Comparison of ENCODE assay signal across 29 cellular contexts in genomic region chr7:139959718-139960117, GRCh38.
"Had no signal": no experiment of that assay in that cellular context is flagged by ENCODE, and none has a peak within 500 bp of the region (broad histone marks: within the 10 kb centered on the region; RNA-seq: fewer than 3 reads in every experiment).

No MANE protein-coding gene starts in this region.

- H3K4me1 Mint-ChIP-seq: activated CD4-positive, alpha-beta T cell treated with anti-CD3 and anti-CD28 coated beads for 36 hours; activated CD4-positive, alpha-beta T cell treated with anti-CD3 and anti-CD28 coated beads, Interleukin-2, amount 10 ng/mL, durations not matched to agents 24 days and 14 days; activated CD8-positive, alpha-beta memory T cell treated with anti-CD3 and anti-CD28 coated beads, Interleukin-2, amount 10 ng/mL, durations not matched to agents 7 days and 5 days; activated naive CD4-positive, alpha-beta T cell treated with anti-CD3 and anti-CD28 coated beads, Interleukin-2, amount 50 U/mL, for 24 hours had no signal

- H3K4me3 ChIP-seq: adrenal gland, body of pancreas, colonic mucosa, esophagus squamous epithelium, gastroesophageal sphincter had no signal

- H3K9me3 ChIP-seq: adrenal gland, body of pancreas, colonic mucosa, esophagus squamous epithelium, gastroesophageal sphincter had no signal

- ATAC-seq: activated CD4-positive, alpha-beta T cell treated with anti-CD3 and anti-CD28 coated beads for 36 hours; activated CD8-positive, alpha-beta memory T cell treated with anti-CD3 and anti-CD28 coated beads, Interleukin-2, amount 10 ng/mL, durations not matched to agents 7 days and 5 days; activated CD8-positive, alpha-beta T cell treated with anti-CD3 and anti-CD28 coated beads, Interleukin-2, amount 10 ng/mL, durations not matched to agents 7 days and 5 days; activated naive CD8-positive, alpha-beta T cell treated with anti-CD3 and anti-CD28 coated beads, Interleukin-2, amount 50 U/mL, for 24 hours; body of pancreas; gastroesophageal sphincter had no signal

- H3K4me1 ChIP-seq: adrenal gland, body of pancreas, colonic mucosa, esophagus squamous epithelium, gastroesophageal sphincter had no signal

- H3K27ac ChIP-seq: adrenal gland, body of pancreas, colonic mucosa, epithelial cell of prostate, esophagus squamous epithelium, gastroesophageal sphincter had no signal

- H3K9me3 Mint-ChIP-seq: activated CD4-positive, alpha-beta memory T cell treated with anti-CD3 and anti-CD28 coated beads for 36 hours; activated CD4-positive, alpha-beta T cell treated with anti-CD3 and anti-CD28 coated beads, Interleukin-2, amount 10 ng/mL, durations not matched to agents 24 days and 14 days; activated naive CD4-positive, alpha-beta T cell treated with anti-CD3 and anti-CD28 coated beads for 36 hours; activated naive CD4-positive, alpha-beta T cell treated with anti-CD3 and anti-CD28 coated beads, Interleukin-2, amount 50 U/mL, for 24 hours; activated naive CD8-positive, alpha-beta T cell treated with anti-CD3 and anti-CD28 coated beads for 36 hours; activated naive CD8-positive, alpha-beta T cell treated with anti-CD3 and anti-CD28 coated beads, Interleukin-2, amount 50 U/mL, for 24 hours; activated T-helper 1 cell treated with anti-CD3 and anti-CD28 coated beads, Interleukin-12 subunit alpha, Interleukin-12 subunit beta, Interleukin-2, Interleukin-4 antibody, amounts not matched to agents 30 ng/mL and 10 ng/mL and 1 ng/mL, durations not matched to agents 14 hours and 24 hours and 36 hours; activated T-helper 2 cell treated with anti-CD3 and anti-CD28 coated beads, Interferon-gamma antibody, Interleukin-2, Interleukin-4, amounts not matched to agents 10 μg/mL and 5 μg/mL and 100 μg/mL, durations not matched to agents 14 hours and 24 hours and 36 hours had no signal

- H3K36me3 Mint-ChIP-seq: activated CD4-positive, alpha-beta memory T cell treated with anti-CD3 and anti-CD28 coated beads for 36 hours; activated CD8-positive, alpha-beta memory T cell treated with anti-CD3 and anti-CD28 coated beads, Interleukin-2, amount 10 ng/mL, durations not matched to agents 7 days and 5 days; activated naive CD4-positive, alpha-beta T cell treated with anti-CD3 and anti-CD28 coated beads, Interleukin-2, amount 50 U/mL, for 24 hours; activated naive CD8-positive, alpha-beta T cell treated with anti-CD3 and anti-CD28 coated beads for 36 hours had no signal

- H3K27me3 Mint-ChIP-seq: activated CD4-positive, alpha-beta memory T cell treated with anti-CD3 and anti-CD28 coated beads for 36 hours; activated CD4-positive, alpha-beta T cell treated with anti-CD3 and anti-CD28 coated beads for 36 hours; activated naive CD4-positive, alpha-beta T cell treated with anti-CD3 and anti-CD28 coated beads, Interleukin-2, amount 50 U/mL, for 24 hours; activated naive CD8-positive, alpha-beta T cell treated with anti-CD3 and anti-CD28 coated beads for 36 hours; activated naive CD8-positive, alpha-beta T cell treated with anti-CD3 and anti-CD28 coated beads, Interleukin-2, amount 50 U/mL, for 24 hours had no signal

- H3K27ac Mint-ChIP-seq: activated CD4-positive, alpha-beta memory T cell treated with anti-CD3 and anti-CD28 coated beads for 36 hours; activated CD4-positive, alpha-beta T cell treated with anti-CD3 and anti-CD28 coated beads for 36 hours; activated CD4-positive, alpha-beta T cell treated with anti-CD3 and anti-CD28 coated beads, Interleukin-2, amount 10 ng/mL, durations not matched to agents 24 days and 14 days; activated CD8-positive, alpha-beta memory T cell treated with anti-CD3 and anti-CD28 coated beads, Interleukin-2, amount 10 ng/mL, durations not matched to agents 7 days and 5 days; activated CD8-positive, alpha-beta T cell treated with anti-CD3 and anti-CD28 coated beads, Interleukin-2, amount 10 ng/mL, durations not matched to agents 7 days and 5 days; activated naive CD4-positive, alpha-beta T cell treated with anti-CD3 and anti-CD28 coated beads for 36 hours; activated naive CD4-positive, alpha-beta T cell treated with anti-CD3 and anti-CD28 coated beads, Interleukin-2, amount 50 U/mL, for 24 hours; activated naive CD8-positive, alpha-beta T cell treated with anti-CD3 and anti-CD28 coated beads for 36 hours; activated naive CD8-positive, alpha-beta T cell treated with anti-CD3 and anti-CD28 coated beads, Interleukin-2, amount 50 U/mL, for 24 hours; activated T-helper 1 cell treated with anti-CD3 and anti-CD28 coated beads, Interleukin-12 subunit alpha, Interleukin-12 subunit beta, Interleukin-2, Interleukin-4 antibody, amounts not matched to agents 30 ng/mL and 10 ng/mL and 1 ng/mL, durations not matched to agents 14 hours and 24 hours and 36 hours; activated T-helper 2 cell treated with anti-CD3 and anti-CD28 coated beads, Interferon-gamma antibody, Interleukin-2, Interleukin-4, amounts not matched to agents 10 μg/mL and 5 μg/mL and 100 μg/mL, durations not matched to agents 14 hours and 24 hours and 36 hours had no signal

- H3K4me3 Mint-ChIP-seq: activated CD4-positive, alpha-beta memory T cell treated with anti-CD3 and anti-CD28 coated beads for 36 hours; activated CD4-positive, alpha-beta T cell treated with anti-CD3 and anti-CD28 coated beads for 36 hours; activated CD4-positive, alpha-beta T cell treated with anti-CD3 and anti-CD28 coated beads, Interleukin-2, amount 10 ng/mL, durations not matched to agents 24 days and 14 days; activated CD8-positive, alpha-beta memory T cell treated with anti-CD3 and anti-CD28 coated beads, Interleukin-2, amount 10 ng/mL, durations not matched to agents 7 days and 5 days; activated CD8-positive, alpha-beta T cell treated with anti-CD3 and anti-CD28 coated beads, Interleukin-2, amount 10 ng/mL, durations not matched to agents 7 days and 5 days; activated naive CD4-positive, alpha-beta T cell treated with anti-CD3 and anti-CD28 coated beads for 36 hours; activated naive CD4-positive, alpha-beta T cell treated with anti-CD3 and anti-CD28 coated beads, Interleukin-2, amount 50 U/mL, for 24 hours; activated naive CD8-positive, alpha-beta T cell treated with anti-CD3 and anti-CD28 coated beads for 36 hours; activated naive CD8-positive, alpha-beta T cell treated with anti-CD3 and anti-CD28 coated beads, Interleukin-2, amount 50 U/mL, for 24 hours; activated T-helper 1 cell treated with anti-CD3 and anti-CD28 coated beads, Interleukin-12 subunit alpha, Interleukin-12 subunit beta, Interleukin-2, Interleukin-4 antibody, amounts not matched to agents 30 ng/mL and 10 ng/mL and 1 ng/mL, durations not matched to agents 14 hours and 24 hours and 36 hours had no signal

- H3K27me3 ChIP-seq: adrenal gland, body of pancreas, colonic mucosa, esophagus squamous epithelium, gastroesophageal sphincter had no signal

- H3K36me3 ChIP-seq: adrenal gland, colonic mucosa, esophagus squamous epithelium, gastroesophageal sphincter had no signal

- DNase-seq: activated CD4-positive, alpha-beta memory T cell treated with anti-CD3 and anti-CD28 coated beads for 36 hours; activated CD4-positive, alpha-beta T cell treated with anti-CD3 and anti-CD28 coated beads for 36 hours; activated CD4-positive, alpha-beta T cell treated with anti-CD3 and anti-CD28 coated beads, Interleukin-2, amount 10 ng/mL, durations not matched to agents 24 days and 14 days; activated CD4-positive, CD25-positive, alpha-beta regulatory T cell; activated CD4-positive, CD25-positive, alpha-beta regulatory T cell treated with anti-CD3 and anti-CD28 coated beads, Interleukin-2, amount 50 U/mL, for 72 hours; activated CD8-positive, alpha-beta memory T cell treated with anti-CD3 and anti-CD28 coated beads, Interleukin-2, amount 10 ng/mL, durations not matched to agents 7 days and 5 days; activated CD8-positive, alpha-beta memory T cell treated with anti-CD3 and anti-CD28 coated beads, Interleukin-2, amount 50 U/mL, for 4 hours; activated CD8-positive, alpha-beta T cell treated with anti-CD3 and anti-CD28 coated beads, Interleukin-2, amount 10 ng/mL, durations not matched to agents 7 days and 5 days; activated effector memory CD4-positive, alpha-beta T cell treated with anti-CD3 and anti-CD28 coated beads, Interleukin-2, amount 50 U/mL, for 16 hours; activated naive CD4-positive, alpha-beta T cell treated with anti-CD3 and anti-CD28 coated beads for 36 hours; activated naive CD8-positive, alpha-beta T cell treated with anti-CD3 and anti-CD28 coated beads for 36 hours; activated naive CD8-positive, alpha-beta T cell treated with anti-CD3 and anti-CD28 coated beads, Interleukin-2, amount 50 U/mL, for 24 hours; activated T-cell treated with anti-CD3 and anti-CD28 coated beads, Interleukin-2, amount 50 U/mL, for 1 hour; activated T-cell treated with anti-CD3 and anti-CD28 coated beads, Interleukin-2, amount 50 U/mL, for 48 hours; adrenal gland; amygdala; aorta; body of pancreas; caudate nucleus; colonic mucosa; effector CD8-positive, alpha-beta T cell; esophagus squamous epithelium; foreskin melanocyte; T-helper 2 cell had no signal
